In genomic region chr16:66953462-66954096, GRCh38 we compare ENCODE assay signal across 1 cellular context.
TF ChIP-seq lines count a peak whose summit lies in the region.

No MANE protein-coding gene starts in this region.

TF ChIP-seq in HEK293, 187 proteins besides CTCF, POLR2A, EP300 and RAD21 (continued from another document):
- no peak for TF ChIP-seq ZNF280C (tag by site-specific recombination; IDR thresholded peaks at IDR 0.05)
- no peak for TF ChIP-seq ZFP3 (tag by site-specific recombination; IDR thresholded peaks at IDR 0.05; ENCODE audit: low read depth)
TF ChIP-seq in HEK293: peak in this region for 4.
